8 cellular contexts compared by ENCODE assay signal in genomic region chr1:36187800-36188593, GRCh38. TPM values are rescaled to one million over a fixed set of nuclear protein-coding genes. Genes with fewer than 3 reads are reported as not detected.
DNase-seq lines count a peak whose midpoint lies in the region; ATAC-seq, FAIRE-seq and TF ChIP-seq lines count a peak whose summit lies in the region.

No MANE protein-coding gene starts in this region.

- no peaks in the 10 kb centered on the region for H3K79me2 ChIP-seq in keratinocyte (ENCODE audit: control insufficient read depth, insufficient read depth, low read length)

- no peaks in the 10 kb centered on the region for H3K9me1 ChIP-seq in keratinocyte (ENCODE audit: control insufficient read depth, extremely low read depth, insufficient read depth, low read length)

- peak overlapping the region; percentile 83 for H3K27ac ChIP-seq in keratinocyte (ENCODE audit: control insufficient read depth, insufficient read depth, low read length)

- H4K20me1 ChIP-seq in keratinocyte (ENCODE audit: control insufficient read depth, extremely low read depth, insufficient read depth, low read length): no peaks in the 10 kb centered on the region

- H3K9me3 ChIP-seq in keratinocyte (ENCODE audit: control insufficient read depth, low read depth, low read length): no peaks in the 10 kb centered on the region

- peak overlapping the region; percentile 68 for H3K9ac ChIP-seq in keratinocyte (ENCODE audit: control insufficient read depth, extremely low read depth, insufficient read depth, low read length)

- peak; percentile 82 to 100 (median 96) for TF ChIP-seq CTCF in keratinocyte (optimal IDR thresholded peaks at IDR 0.05 in 1 of 3, IDR thresholded peaks at IDR 0.05 in 1 of 3, conservative IDR thresholded peaks at IDR 0.05 in 1 of 3; ENCODE audit: extremely low read depth in 1 of 3, insufficient read depth in 2 of 3, low read length in 3 of 3)

- peak; percentile 98 for FAIRE-seq in keratinocyte (lab: Jason Lieb, UNC)

- H3K4me2 ChIP-seq in keratinocyte (ENCODE audit: control insufficient read depth, extremely low read depth, insufficient read depth, low read depth, low read length): peak overlapping the region; percentile 57

- dilution Hi-C loops in keratinocyte (cut with MboI; ENCODE audit: extremely low pct_ligation_motif_present, low sequenced_read_pairs): no loop called here

- no peaks in the 10 kb centered on the region for H3K36me3 ChIP-seq in keratinocyte (ENCODE audit: control insufficient read depth in 2 of 2, extremely low read depth in 1 of 2, insufficient read depth in 2 of 2, low read length in 2 of 2)

- H2AFZ ChIP-seq in keratinocyte (ENCODE audit: control insufficient read depth, low read length): peak overlapping the region; percentile 90

- H3K27me3 ChIP-seq in keratinocyte (ENCODE audit: control insufficient read depth, extremely low read depth, insufficient read depth, low read length): no peaks in the 10 kb centered on the region

- H3K4me1 ChIP-seq in keratinocyte (ENCODE audit: control insufficient read depth, extremely low read depth, insufficient read depth, low read length): peaks cover 9% of the 10 kb centered on the region

- peak; percentile 94 for DNase-seq in EL
- DNase-seq in NCI-H2227 treated with DMSO at 0.1 percent for 48 hours (lab: John Stamatoyannopoulos, UW): peak; percentile 82
- DNase-seq in cerebellar cortex (ENCODE audit: low spot score): peak; percentile 97
- DNase-seq in keratinocyte (ENCODE audit: low read depth, low spot score): no peak
- peak; percentile 66 for DNase-seq in stimulated activated CD4-positive, alpha-beta T cell treated with anti-CD3 and anti-CD28 coated beads, Interleukin-12 subunit alpha, Interleukin-12 subunit beta, amount 100 ng/mL, for 4 hours

- peak overlapping the region in 1 of 3 experiments; percentile 5 for H3K4me3 ChIP-seq in keratinocyte (ENCODE audit: control insufficient read depth in 2 of 3, extremely low read depth in 1 of 3, insufficient read depth in 2 of 3, low read depth in 1 of 3, low read length in 3 of 3)

- TF ChIP-seq POLR2A in GM18505 (IDR thresholded peaks at IDR 0.05; ENCODE audit: borderline replicate concordance, extremely low read depth, insufficient read depth, insufficient read length): no peak

- peak; percentile 66 for ATAC-seq in HG02885 (IDR thresholded peaks at IDR 0.05; ENCODE audit: poor library complexity, unreplicated experiment)
- ATAC-seq in activated CD4-positive, CD25-positive, alpha-beta regulatory T cell treated with anti-CD3 and anti-CD28 coated beads, Interleukin-2, amount 50 U/mL, for 24 hours: peak; percentile 94 to 98
- no peak for ATAC-seq in GM18505 (IDR thresholded peaks at IDR 0.05; ENCODE audit: unreplicated experiment)

RNA-seq across cellular contexts. Expression of gene MAP7D1, which starts 32.0 kb away (rescaled TPM):
- polyA plus RNA-seq in keratinocyte: 75.0 to 168 TPM (median 84.4 TPM) in 3 replicates
- polyA plus RNA-seq in keratinocyte (2011; ENCODE audit: low read depth): 232 TPM
- 78.2 and 125 TPM in 2 replicates for polyA plus RNA-seq in keratinocyte (2011; cell fraction: cytosol; rRNA removed)
- polyA plus RNA-seq in keratinocyte (2011; cell fraction: nucleus; rRNA removed): 171 and 172 TPM in 2 replicates
- 165 and 219 TPM in 2 replicates for polyA plus RNA-seq in keratinocyte (2012; ENCODE audit: low replicate concordance)
- polyA minus RNA-seq in keratinocyte: 61.2 to 253 TPM (median 62.4 TPM) in 3 replicates
- polyA minus RNA-seq in keratinocyte (2011; cell fraction: cytosol; rRNA and poly(A)+ RNA removed): 213 TPM
- 86.6 and 113 TPM in 2 replicates for polyA minus RNA-seq in keratinocyte (2011; cell fraction: nucleus; rRNA and poly(A)+ RNA removed)

RNA-seq across cellular contexts. Expression of gene THRAP3, which starts 36.2 kb away (rescaled TPM):
- polyA plus RNA-seq in keratinocyte: 58.4 to 79.6 TPM (median 76.1 TPM) in 3 replicates
- polyA plus RNA-seq in keratinocyte (2011; ENCODE audit: low read depth): 85.5 TPM
- 34.3 and 59.9 TPM in 2 replicates for polyA plus RNA-seq in keratinocyte (2011; cell fraction: cytosol; rRNA removed)
- 91.9 and 96.0 TPM in 2 replicates for polyA plus RNA-seq in keratinocyte (2011; cell fraction: nucleus; rRNA removed)
- 42.0 and 71.2 TPM in 2 replicates for polyA plus RNA-seq in keratinocyte (2012; ENCODE audit: low replicate concordance)
- polyA minus RNA-seq in keratinocyte: 57.2 to 113 TPM (median 65.5 TPM) in 3 replicates
- polyA minus RNA-seq in keratinocyte (2011; cell fraction: cytosol; rRNA and poly(A)+ RNA removed): 32.4 TPM
- 65.9 and 114 TPM in 2 replicates for polyA minus RNA-seq in keratinocyte (2011; cell fraction: nucleus; rRNA and poly(A)+ RNA removed)

RNA-seq across cellular contexts. Expression of gene TRAPPC3, which starts 38.7 kb away (rescaled TPM):
- 145 to 173 TPM (median 169 TPM) in 3 replicates for polyA plus RNA-seq in keratinocyte
- 97.0 TPM for polyA plus RNA-seq in keratinocyte (2011; ENCODE audit: low read depth)
- polyA plus RNA-seq in keratinocyte (2011; cell fraction: cytosol; rRNA removed): 145 and 218 TPM in 2 replicates
- polyA plus RNA-seq in keratinocyte (2011; cell fraction: nucleus; rRNA removed): 115 TPM in 2 replicates
- polyA plus RNA-seq in keratinocyte (2012; ENCODE audit: low replicate concordance): 105 and 147 TPM in 2 replicates
- 18.6 to 56.0 TPM (median 55.2 TPM) in 3 replicates for polyA minus RNA-seq in keratinocyte
- 210 TPM for polyA minus RNA-seq in keratinocyte (2011; cell fraction: cytosol; rRNA and poly(A)+ RNA removed)
- 24.0 and 30.9 TPM in 2 replicates for polyA minus RNA-seq in keratinocyte (2011; cell fraction: nucleus; rRNA and poly(A)+ RNA removed)
